In the genomic region with DNA sequence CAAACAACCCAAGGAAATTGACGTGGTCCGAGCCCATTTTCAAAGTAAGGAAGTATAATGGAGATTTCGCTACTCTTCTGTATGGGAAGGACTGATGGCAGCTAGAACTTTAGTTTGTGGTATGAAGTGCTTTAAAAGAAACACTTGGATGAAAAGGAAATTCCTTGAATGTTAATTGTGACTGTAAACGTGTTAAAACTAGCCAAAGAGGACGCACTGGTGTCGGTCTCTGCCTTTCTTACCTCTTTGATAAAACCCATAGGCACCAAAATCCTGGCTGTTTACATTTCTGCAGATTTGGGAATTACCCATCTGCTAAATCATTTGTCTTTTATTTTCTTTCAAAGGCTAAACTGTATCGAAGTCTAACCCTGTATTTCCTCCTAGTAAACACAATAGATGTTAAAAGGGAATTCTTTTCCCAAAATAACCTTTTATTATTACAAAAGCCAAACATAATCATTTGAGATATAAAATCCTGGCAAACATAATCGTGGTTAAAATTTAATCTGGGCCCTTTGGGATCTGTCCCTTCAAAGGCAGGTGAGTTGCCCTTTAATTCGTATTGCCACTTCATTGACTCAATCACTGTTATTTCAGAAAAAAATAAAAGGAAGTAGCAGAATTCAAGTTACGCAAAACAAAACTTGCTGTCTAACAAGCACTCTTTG, we compare ENCODE assay signal across 14 cellular contexts. TPM values are rescaled to one million over a fixed set of nuclear protein-coding genes. Genes with fewer than 3 reads are reported as not detected.
DNase-seq lines count a peak whose midpoint lies in the region; TF ChIP-seq lines count a peak whose summit lies in the region.
"Had no signal": no experiment of that assay in that cellular context is flagged by ENCODE, and none has a peak within 500 bp of the region (broad histone marks: within the 10 kb centered on the region; RNA-seq: fewer than 3 reads in every experiment).

No MANE protein-coding gene starts in this region.

- H3K4me1 ChIP-seq in left ventricle myocardium inferior: peaks cover 39% of the 10 kb centered on the region
- peaks cover 2 to 15% of the 10 kb centered on the region in 2 donors for H3K4me1 ChIP-seq in esophagus (ENCODE audit: control insufficient read depth in 2 of 2, insufficient read depth in 2 of 2, low read length in 1 of 2)
- peaks cover 14% of the 10 kb centered on the region for H3K4me1 ChIP-seq in mesodermal cell (ENCODE audit: control insufficient read depth, insufficient read depth, low read length, poor library complexity, severe bottlenecking)
- H3K4me1 ChIP-seq in adrenal gland (replicated peaks in 1 of 2): peaks cover 4 to 21% of the 10 kb centered on the region in 2 donors

- TF ChIP-seq CTCF in left ventricle myocardium inferior (IDR thresholded peaks at IDR 0.05; ENCODE audit: borderline replicate concordance) (no peak), adrenal gland (IDR thresholded peaks at IDR 0.05) (no peak)

- intact Hi-C loops in left ventricle myocardium inferior (cut with micrococcal nuclease) (no loop called here), cardiac septum (cut with DNase I) (no loop called here), adrenal gland (cut with DNase I) (no loop called here)

- H3K4me3 ChIP-seq in left ventricle myocardium inferior (peak overlapping the region; percentile 67), esophagus (ENCODE audit: low read depth in 1 of 2, low read length in 2 of 2) (peak overlapping the region; percentile 69 to 75), mesodermal cell (ENCODE audit: extremely low read depth, insufficient read depth, low read length, poor library complexity, severe bottlenecking) (peak overlapping the region; percentile 14), adrenal gland (no peak overlapping the region)
- H3K4me3 ChIP-seq: ovary had no signal

- 14% methylated on average over 10 of the region's 10 CpGs for WGBS in esophagus, 2 donors
- WGBS in mesodermal cell (ENCODE audit: insufficient coverage in 2 of 2), 2 experiments: 24 to 29% methylated on average over 4 to 7 of the region's 10 CpGs
- 26 to 38% (median 30%) methylated on average over 10 of the region's 10 CpGs for WGBS in adrenal gland, 4 donors

- no peak for TF ChIP-seq POLR2A in adrenal gland (IDR thresholded peaks at IDR 0.05)

- H3K36me3 ChIP-seq in left ventricle myocardium inferior (no peaks in the 10 kb centered on the region), esophagus (ENCODE audit: control insufficient read depth in 2 of 2, insufficient read depth in 2 of 2, low read length in 1 of 2) (no peaks in the 10 kb centered on the region), mesodermal cell (ENCODE audit: control insufficient read depth, insufficient read depth, low read length) (no peaks in the 10 kb centered on the region), adrenal gland (replicated peaks in 1 of 2) (no peaks in the 10 kb centered on the region)
- H3K36me3 ChIP-seq: ovary had no signal

- H3K27ac ChIP-seq in left ventricle myocardium inferior (replicated peaks) (no peak overlapping the region), esophagus (ENCODE audit: low read depth in 2 of 2, low read length in 1 of 2) (peak overlapping the region in 1 of 2 donors; percentile 73), mesodermal cell (ENCODE audit: low read depth, low read length, severe bottlenecking) (no peak overlapping the region), adrenal gland (no peak overlapping the region)
- H3K27ac ChIP-seq: ovary had no signal

- DNase-seq in left ventricle myocardium inferior: no peak
- DNase-seq in cardiac septum (ENCODE audit: low spot score): no peak
- DNase-seq in adrenal gland: no peak
- DNase-seq in DMS 273 treated with DMSO at 0.1 percent for 48 hours (lab: John Stamatoyannopoulos, UW): no peak
- no peak for DNase-seq in NCI-H510A treated with DMSO at 0.1 percent for 48 hours (lab: John Stamatoyannopoulos, UW)
- no peak for DNase-seq in dedifferentiated amniotic fluid mesenchymal stem cell (ENCODE audit: extremely low spot score)
- DNase-seq: GOT3, NCI-H2171 treated with DMSO at 0.1 percent for 48 hours had no signal

- H3K27me3 ChIP-seq in left ventricle myocardium inferior (ENCODE audit: low read depth) (peaks cover 99% of the 10 kb centered on the region), esophagus (ENCODE audit: control insufficient read depth in 1 of 2, insufficient read depth in 2 of 2, low read length in 2 of 2) (no peaks in the 10 kb centered on the region), adrenal gland (peaks cover 71% of the 10 kb centered on the region)
- H3K27me3 ChIP-seq: ovary had no signal

- H3K9me3 ChIP-seq in left ventricle myocardium inferior (replicated peaks) (no peaks in the 10 kb centered on the region), esophagus (ENCODE audit: control insufficient read depth in 2 of 2, insufficient read depth in 1 of 2, low read depth in 1 of 2, low read length in 1 of 2) (no peaks in the 10 kb centered on the region), mesodermal cell (ENCODE audit: control insufficient read depth, low read length) (no peaks in the 10 kb centered on the region), adrenal gland (replicated peaks in 1 of 3) (no peaks in the 10 kb centered on the region)
- H3K9me3 ChIP-seq: ovary had no signal

RNA-seq across cellular contexts. Expression of gene RASSF10, which starts 2.4 kb away (rescaled TPM):
- total RNA-seq in left ventricle myocardium inferior (0.25 TPM), cardiac septum (0.08 TPM), adrenal gland (not detected)
- polyA plus RNA-seq in esophagus (1 to 10 TPM; 4.2 to 5.9 TPM), adrenal gland (under 1 TPM in 1 of 3 donors, not detected in 2; 0.07 TPM)
- 0.63 TPM for polyA plus RNA-seq in mesodermal cell (2013, experiment 1 of 2)
- polyA plus RNA-seq in mesodermal cell (2013, experiment 2 of 2): 0.46 TPM
- total RNA-seq: activated naive CD4-positive, alpha-beta T cell treated with anti-CD3 and anti-CD28 coated beads, Interleukin-2, amount 50 U/mL, for 72 hours; fibroblast of villous mesenchyme; OCI-LY7 had no signal

Comparison
In these comparisons a context has a peak if more than half of its experiments do, and no peak if none do; other contexts are left out.
1. H3K4me3 ChIP-seq: peak in left ventricle myocardium inferior (single experiment), esophagus (2 of 2) and mesodermal cell (single experiment); none in adrenal gland (0 of 4).